8 cellular contexts compared by ENCODE assay signal in the genomic region with DNA sequence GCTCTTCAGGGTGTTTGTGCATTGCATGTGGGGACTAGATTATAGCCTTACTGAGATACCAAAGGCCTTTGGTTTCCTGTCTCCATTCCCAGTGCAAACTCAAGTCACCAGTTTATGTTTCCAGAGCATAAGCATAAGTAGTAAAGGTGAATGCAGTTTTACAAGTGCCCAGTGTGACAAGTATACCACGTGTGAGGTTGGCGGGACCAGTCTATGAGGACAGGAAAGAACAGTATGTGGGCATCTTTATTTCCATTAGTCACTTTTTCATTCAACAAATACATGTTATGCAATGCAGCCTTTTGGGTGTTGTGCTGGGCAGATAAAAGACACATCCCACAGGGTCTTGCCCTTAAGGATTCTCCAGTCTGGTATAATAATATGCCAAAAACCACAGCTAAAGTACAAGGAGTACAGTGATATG.
DNase-seq lines count a peak whose midpoint lies in the region; ATAC-seq and TF ChIP-seq lines count a peak whose summit lies in the region.

No MANE protein-coding gene starts in this region.

- H3K27me3 ChIP-seq in esophagus squamous epithelium, result no peaks in the 10 kb centered on the region
- no peaks in the 10 kb centered on the region for H3K27me3 ChIP-seq in skeletal muscle tissue (ENCODE audit: control insufficient read depth in 3 of 3, insufficient read depth in 3 of 3, low read length in 3 of 3)

- no peaks in the 10 kb centered on the region for H3K9me3 ChIP-seq in esophagus squamous epithelium
- H3K9me3 ChIP-seq in skeletal muscle tissue (ENCODE audit: control insufficient read depth in 3 of 3, low read length in 3 of 3), result no peaks in the 10 kb centered on the region

- TF ChIP-seq CTCF in GM12864 (IDR thresholded peaks at IDR 0.05; ENCODE audit: low read depth, low read length, missing control alignments) (no peak), esophagus squamous epithelium (IDR thresholded peaks at IDR 0.05) (no peak), GM10266 (IDR thresholded peaks at IDR 0.05; ENCODE audit: control insufficient read depth, insufficient read depth, low read depth, missing control alignments) (no peak)

- intact Hi-C loops in esophagus squamous epithelium (cut with DNase I), result no loop called here

- no peak for DNase-seq in GM12864 (ENCODE audit: low read depth)
- peak; percentile 51 to 65 for DNase-seq in activated CD4-positive, alpha-beta T cell treated with anti-CD3 and anti-CD28 coated beads for 4 hours
- no peak for DNase-seq in esophagus squamous epithelium (lab: John Stamatoyannopoulos, UW)
- DNase-seq in AG20443 (ENCODE audit: low spot score), result no peak
- no peak for DNase-seq in GM19240 (ENCODE audit: insufficient read length, low spot score)
- DNase-seq in GM10266 (ENCODE audit: extremely low spot score), result no peak

- peaks cover 54 to 100% (median 55%) of the 10 kb centered on the region in 3 donors for H3K4me1 ChIP-seq in esophagus squamous epithelium
- peaks cover 40 to 55% (median 50%) of the 10 kb centered on the region in 3 donors for H3K4me1 ChIP-seq in skeletal muscle tissue (ENCODE audit: control insufficient read depth in 3 of 3, insufficient read depth in 3 of 3, low read length in 3 of 3)

- ATAC-seq in GM19397 (IDR thresholded peaks at IDR 0.05; ENCODE audit: unreplicated experiment), result no peak

- H3K36me3 ChIP-seq in esophagus squamous epithelium, result peaks cover 0 to 17% (median 5%) of the 10 kb centered on the region in 3 donors
- peaks cover 8 to 15% (median 10%) of the 10 kb centered on the region in 3 donors for H3K36me3 ChIP-seq in skeletal muscle tissue (ENCODE audit: control insufficient read depth in 3 of 3, insufficient read depth in 3 of 3, low read length in 3 of 3)

- WGBS in esophagus squamous epithelium, 2 donors, result 23 to 39% methylated on average over 2 of the region's 2 CpGs

- no peak for TF ChIP-seq POLR2A in esophagus squamous epithelium (IDR thresholded peaks at IDR 0.05)

- H3K9ac ChIP-seq in skeletal muscle tissue (ENCODE audit: low read depth in 1 of 3, low read length in 3 of 3), result peak overlapping the region; percentile 78 to 99 (median 85)

- H3K4me3 ChIP-seq in GM12864 (ENCODE audit: low read depth, low read length) (peak overlapping the region; percentile 0; the same call in 1 of the 2 replicates), esophagus squamous epithelium (peak overlapping the region in 1 of 4 donors; percentile 71), skeletal muscle tissue (ENCODE audit: low read length in 3 of 3) (peak overlapping the region in 1 of 3 donors; percentile 9)

- H3K27ac ChIP-seq in esophagus squamous epithelium, result peak overlapping the region; percentile 86 to 97 (median 94)
- peak overlapping the region; percentile 96 for H3K27ac ChIP-seq in skeletal muscle tissue (ENCODE audit: low read depth, low read length)

Comparison
In these comparisons a context has a peak if more than half of its experiments do, and no peak if none do; other contexts are left out.
1. DNase-seq: peak in activated CD4-positive, alpha-beta T cell treated with anti-CD3 and anti-CD28 coated beads for 4 hours (2 of 2); none in GM12864 (single experiment), esophagus squamous epithelium (single experiment), AG20443 (single experiment), GM19240 (single experiment) and GM10266 (single experiment).